Comparison of ENCODE assay signal across 20 cellular contexts in genomic region chr17:47684535-47685193, GRCh38. TPM values are rescaled to one million over a fixed set of nuclear protein-coding genes. Genes with fewer than 3 reads are reported as not detected.
DNase-seq lines count a peak whose midpoint lies in the region; ATAC-seq and TF ChIP-seq lines count a peak whose summit lies in the region.
"Had no signal": no experiment of that assay in that cellular context is flagged by ENCODE, and none has a peak within 500 bp of the region (broad histone marks: within the 10 kb centered on the region; RNA-seq: fewer than 3 reads in every experiment).

No MANE protein-coding gene starts in this region.

- H3K4me2 ChIP-seq in IMR-90 (ENCODE audit: low read depth, low read length), result no peak overlapping the region

- H2AK5ac ChIP-seq in IMR-90 (ENCODE audit: low read depth, low read length), result no peak overlapping the region

- H3K79me1 ChIP-seq in IMR-90 (ENCODE audit: low read depth in 1 of 2, low read length in 2 of 2), result peaks cover 17 to 41% of the 10 kb centered on the region in 2 experiments

- CTCF ChIA-PET in IMR-90 (lab: Yijun Ruan, JAX), result interaction anchor here (0.6 kb wide), 1 partner anchor 16 kb away, joined by 4 read pairs; no protein-coding TSS in a partner anchor

- no TSS peak for BruUV-seq in IMR-90 (replicated peaks; lab: Mats Ljungman, UMichigan)

- H4K91ac ChIP-seq in IMR-90 (ENCODE audit: insufficient read depth, low read depth, low read length), result no peak overlapping the region

- no peak overlapping the region for H3K4ac ChIP-seq in IMR-90 (ENCODE audit: low read depth, low read length)

- H3K18ac ChIP-seq in IMR-90 (ENCODE audit: low read depth, low read length), result no peak overlapping the region

- no CpG with 5 or more reads among the region's 4 CpGs for WGBS in IMR-90 (ENCODE audit: extremely low coverage in 2 of 2, insufficient read length in 1 of 2), 2 experiments

- intact Hi-C loops in IMR-90 (cut with micrococcal nuclease), result no loop called here

- H3K9me1 ChIP-seq in IMR-90 (ENCODE audit: insufficient read depth, low read length), result peaks cover 17% of the 10 kb centered on the region

- peak overlapping the region; percentile 26 for H3K27ac Mint-ChIP-seq in activated T-cell treated with anti-CD3 and anti-CD28 coated beads, Interleukin-2, amount 50 U/mL, for 24 hours
- peak overlapping the region; percentile 30 for H3K27ac Mint-ChIP-seq in endothelial cell (ENCODE audit: unreplicated experiment)

- no peak overlapping the region for H2BK20ac ChIP-seq in IMR-90 (ENCODE audit: low read depth, low read length)

- peaks cover 77% of the 10 kb centered on the region for H3K36me3 Mint-ChIP-seq in activated T-cell treated with anti-CD3 and anti-CD28 coated beads, Interleukin-2, amount 50 U/mL, for 24 hours (ENCODE audit: low read depth)
- H3K36me3 Mint-ChIP-seq in endothelial cell (ENCODE audit: low read depth, unreplicated experiment), result peaks cover 52% of the 10 kb centered on the region

- no peak overlapping the region; the same call in 1 of the 2 replicates for H3K23ac ChIP-seq in IMR-90 (ENCODE audit: low read depth, low read length)

- POLR2A ChIA-PET in IMR-90 (lab: Charles Lee; ENCODE audit: unreplicated experiment), result no interaction called here

- H3K9me3 Mint-ChIP-seq in activated T-cell treated with anti-CD3 and anti-CD28 coated beads, Interleukin-2, amount 50 U/mL, for 24 hours, result no peaks in the 10 kb centered on the region
- H3K9me3 Mint-ChIP-seq in endothelial cell (ENCODE audit: unreplicated experiment), result no peaks in the 10 kb centered on the region
- H3K9me3 Mint-ChIP-seq: CD4-positive, CD25-positive, alpha-beta regulatory T cell had no signal

- H3K36me3 ChIP-seq in IMR-90 (ENCODE audit: control insufficient read depth, insufficient read depth, low read length), result peaks cover 33% of the 10 kb centered on the region

- H2BK120ac ChIP-seq in IMR-90 (ENCODE audit: low read depth, low read length), result no peak overlapping the region

- H3K4me1 ChIP-seq in IMR-90 (ENCODE audit: control insufficient read depth, insufficient read depth, low read length), result peaks cover 20% of the 10 kb centered on the region
- H3K4me1 ChIP-seq: Peyer's patch had no signal

- H2BK5ac ChIP-seq in IMR-90 (ENCODE audit: low read depth, low read length, poor library complexity, severe bottlenecking), result peak overlapping the region; percentile 42

- no peak overlapping the region for H4K5ac ChIP-seq in IMR-90 (ENCODE audit: low read depth, low read length)

- no peak overlapping the region for H3K9ac ChIP-seq in IMR-90 (ENCODE audit: low read depth, low read length)

- in situ Hi-C loops in IMR-90 (cut with MboI; ENCODE audit: low sequenced_read_pairs), result no loop called here

- no peak overlapping the region for H3K56ac ChIP-seq in IMR-90 (ENCODE audit: extremely low read depth, insufficient read depth, low read length)

- H3K27me3 ChIP-seq in IMR-90 (ENCODE audit: control insufficient read depth, insufficient read depth, low read length), result no peaks in the 10 kb centered on the region
- H3K27me3 ChIP-seq: esophagus squamous epithelium, Peyer's patch, upper lobe of right lung had no signal

- no peak for DNase-seq in activated T-cell treated with anti-CD3 and anti-CD28 coated beads, Interleukin-2, amount 50 U/mL, for 24 hours
- no peak for DNase-seq in activated T-cell treated with anti-CD3 and anti-CD28 coated beads for 4 hours
- DNase-seq in IMR-90, result no peak
- no peak for DNase-seq in endothelial cell (ENCODE audit: low spot score)
- DNase-seq in stimulated activated CD8-positive, alpha-beta memory T cell treated with anti-CD3 and anti-CD28 coated beads, Interleukin-4, amount 100 ng/mL, for 48 hours, result peak; percentile 23
- DNase-seq in kidney tubule cell (ENCODE audit: low spot score), result no peak
- no peak for DNase-seq in RPMI8226
- DNase-seq: activated gamma-delta T cell treated with Interleukin-2 at 50 U/mL for 16 hours; CD4-positive, CD25-positive, alpha-beta regulatory T cell; esophagus squamous epithelium; GOT3; NCI-H1417 treated with DMSO at 0.1 percent for 48 hours; Peyer's patch; stimulated activated naive CD4-positive, alpha-beta T cell treated with Interleukin-2 at 50 U/mL for 16 hours; SW 1271; upper lobe of right lung had no signal

- H2BK15ac ChIP-seq in IMR-90 (ENCODE audit: low read depth, low read length), result no peak overlapping the region

- no peaks in the 10 kb centered on the region for H3K9me3 ChIP-seq in IMR-90 (ENCODE audit: control insufficient read depth, insufficient read depth, low read length)
- H3K9me3 ChIP-seq: esophagus squamous epithelium, Peyer's patch, upper lobe of right lung had no signal

- no peak for TF ChIP-seq POLR2A in IMR-90 (IDR thresholded peaks at IDR 0.05; ENCODE audit: low read depth, low read length)

- dilution Hi-C loops in IMR-90 (cut with HindIII; ENCODE audit: low sequenced_read_pairs, unreplicated experiment), result no loop called here

- H2AFZ ChIP-seq in IMR-90 (replicated peaks; ENCODE audit: low read length, poor library complexity), result no peak overlapping the region

- ATAC-seq in IMR-90 (ENCODE audit: low read depth), result no peak
- ATAC-seq in GM19455 (IDR thresholded peaks at IDR 0.05; ENCODE audit: unreplicated experiment), result no peak
- ATAC-seq: upper lobe of right lung had no signal

- no peaks in the 10 kb centered on the region for H3K27me3 Mint-ChIP-seq in activated T-cell treated with anti-CD3 and anti-CD28 coated beads, Interleukin-2, amount 50 U/mL, for 24 hours
- H3K27me3 Mint-ChIP-seq in endothelial cell (ENCODE audit: unreplicated experiment), result no peaks in the 10 kb centered on the region
- H3K27me3 Mint-ChIP-seq: CD4-positive, CD25-positive, alpha-beta regulatory T cell had no signal

- H3K4me3 ChIP-seq in IMR-90 (ENCODE audit: insufficient read depth, low read depth, low read length), result no peak overlapping the region
- H3K4me3 ChIP-seq: esophagus squamous epithelium, lung, Peyer's patch, upper lobe of right lung had no signal

- no peak for TF ChIP-seq RAD21 in IMR-90 (IDR thresholded peaks at IDR 0.05; ENCODE audit: low read length)

- H2AK9ac ChIP-seq in IMR-90 (replicated peaks; ENCODE audit: low read depth, low read length, poor library complexity), result peak overlapping the region; percentile 31

- H3K27ac ChIP-seq in IMR-90 (ENCODE audit: insufficient read depth, low read length), result no peak overlapping the region
- H3K27ac ChIP-seq: upper lobe of right lung had no signal

- H3K14ac ChIP-seq in IMR-90 (replicated peaks; ENCODE audit: low read depth, low read length), result peak overlapping the region; percentile 55; the same call in 1 of the 2 replicates

- H3K4me1 Mint-ChIP-seq in activated T-cell treated with anti-CD3 and anti-CD28 coated beads, Interleukin-2, amount 50 U/mL, for 24 hours (ENCODE audit: low read depth), result peaks cover 29% of the 10 kb centered on the region
- peaks cover 12% of the 10 kb centered on the region for H3K4me1 Mint-ChIP-seq in endothelial cell (ENCODE audit: unreplicated experiment)

- no peak overlapping the region for H3K4me3 Mint-ChIP-seq in activated T-cell treated with anti-CD3 and anti-CD28 coated beads, Interleukin-2, amount 50 U/mL, for 24 hours
- no peak overlapping the region for H3K4me3 Mint-ChIP-seq in endothelial cell (ENCODE audit: unreplicated experiment)

- no peak overlapping the region for H4K8ac ChIP-seq in IMR-90 (ENCODE audit: low read depth in 2 of 2, low read length in 2 of 2)

- TF ChIP-seq CTCF in IMR-90 (conservative IDR thresholded peaks at IDR 0.05; ENCODE audit: low read depth, low read length) (no peak), endothelial cell (IDR thresholded peaks at IDR 0.05; ENCODE audit: unreplicated experiment) (no peak)

- H4K20me1 ChIP-seq in IMR-90 (ENCODE audit: insufficient read depth, low read length), result peaks cover 48% of the 10 kb centered on the region

TF ChIP-seq in IMR-90, 13 proteins besides CTCF, POLR2A, EP300 and RAD21 (continues in another document):
- TF ChIP-seq RCOR1 (IDR thresholded peaks at IDR 0.05; ENCODE audit: insufficient replicate concordance, low read length), result no peak
- no peak for TF ChIP-seq CHD1 (IDR thresholded peaks at IDR 0.05; ENCODE audit: low read depth, low read length)
- no peak for TF ChIP-seq RFX5 (IDR thresholded peaks at IDR 0.05; ENCODE audit: low read depth, low read length)
- TF ChIP-seq MAFK (IDR thresholded peaks at IDR 0.05; ENCODE audit: low read depth, low read length), result no peak
- TF ChIP-seq MAZ (IDR thresholded peaks at IDR 0.05; ENCODE audit: borderline replicate concordance, low read depth, low read length), result no peak
- TF ChIP-seq CEBPB (IDR thresholded peaks at IDR 0.05; ENCODE audit: low read depth, low read length), result no peak
- no peak for TF ChIP-seq ELK1 (IDR thresholded peaks at IDR 0.05; ENCODE audit: borderline replicate concordance, low read depth, low read length)
- TF ChIP-seq FOS (IDR thresholded peaks at IDR 0.05; ENCODE audit: low read depth, low read length), result no peak
- TF ChIP-seq BHLHE40 (IDR thresholded peaks at IDR 0.05; ENCODE audit: low read depth, low read length), result no peak

RNA-seq across cellular contexts. Expression of gene TBKBP1, which starts 9.3 kb away (rescaled TPM):
- total RNA-seq in IMR-90 (2012; rRNA removed) (3.4 and 3.6 TPM in 2 replicates), endothelial cell (ENCODE audit: unreplicated experiment) (31.4 TPM)
- 7.6 and 8.5 TPM in 2 replicates for polyA plus RNA-seq in IMR-90 (2012; rRNA removed)
- polyA plus RNA-seq in IMR-90 (2012; cell fraction: cytosol; rRNA removed), result 2.7 and 7.8 TPM in 2 replicates
- 52.0 and 59.7 TPM in 2 replicates for polyA plus RNA-seq in IMR-90 (2012; cell fraction: nucleus; rRNA removed; ENCODE audit: low replicate concordance)

RNA-seq across cellular contexts. Expression of gene KPNB1, which starts 34.9 kb away (rescaled TPM):
- 659 and 1,082 TPM in 2 replicates for total RNA-seq in IMR-90 (2012; rRNA removed)
- polyA plus RNA-seq in IMR-90 (2012; rRNA removed), result 191 and 206 TPM in 2 replicates
- 78.7 and 81.9 TPM in 2 replicates for polyA plus RNA-seq in IMR-90 (2012; cell fraction: cytosol; rRNA removed)
- polyA plus RNA-seq in IMR-90 (2012; cell fraction: nucleus; rRNA removed; ENCODE audit: low replicate concordance), result 66.4 and 160 TPM in 2 replicates
- total RNA-seq in endothelial cell (ENCODE audit: unreplicated experiment), result 376 TPM

RNA-seq across cellular contexts. Expression of gene TBX21, which starts 48.4 kb away (rescaled TPM):
- total RNA-seq in IMR-90 (2012; rRNA removed), result not detected in 2 replicates
- polyA plus RNA-seq in IMR-90 (2012; rRNA removed), result not detected in 2 replicates
- not detected in 2 replicates for polyA plus RNA-seq in IMR-90 (2012; cell fraction: cytosol; rRNA removed)
- polyA plus RNA-seq in IMR-90 (2012; cell fraction: nucleus; rRNA removed; ENCODE audit: low replicate concordance), result not detected in 2 replicates
- 0.21 TPM for total RNA-seq in endothelial cell (ENCODE audit: unreplicated experiment)
- total RNA-seq: dermis microvascular lymphatic vessel endothelial cell, osteocyte had no signal
